Comparison of ENCODE assay signal across 9 cellular contexts in the genomic region with DNA sequence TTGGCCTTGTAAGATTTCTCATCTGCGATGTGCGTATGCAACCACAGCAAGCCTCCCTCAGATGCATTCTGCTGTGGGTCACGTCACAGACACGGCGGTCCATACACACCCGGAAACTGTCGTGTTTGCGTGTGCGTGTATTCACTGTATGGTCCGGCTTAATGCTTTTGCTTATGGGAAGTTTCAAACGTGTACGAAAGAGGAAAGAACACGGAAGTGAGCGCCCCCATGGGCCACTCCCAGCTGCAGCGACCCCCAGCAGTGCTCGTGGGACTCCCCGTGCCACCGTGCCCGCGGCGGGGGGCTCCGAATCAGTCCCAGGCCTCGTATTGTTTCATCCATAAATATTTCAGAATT. TPM values are rescaled to one million over a fixed set of nuclear protein-coding genes. Genes with fewer than 3 reads are reported as not detected.
DNase-seq lines count a peak whose midpoint lies in the region; ATAC-seq and TF ChIP-seq lines count a peak whose summit lies in the region.
"Had no signal": no experiment of that assay in that cellular context is flagged by ENCODE, and none has a peak within 500 bp of the region (broad histone marks: within the 10 kb centered on the region; RNA-seq: fewer than 3 reads in every experiment).

No MANE protein-coding gene starts in this region.

- peaks cover 2% of the 10 kb centered on the region for H3K4me1 ChIP-seq in mesenchymal stem cell (ENCODE audit: control insufficient read depth, insufficient read depth, low read depth, low read length)

- intact Hi-C loops in activated CD8-positive, alpha-beta T cell treated with anti-CD3 and anti-CD28 coated beads for 36 hours (cut with micrococcal nuclease): no loop called here

- no peak overlapping the region for H3K23ac ChIP-seq in mesenchymal stem cell (ENCODE audit: low read length in 2 of 2)

- CTCF ChIA-PET in AG04450 (lab: Charles Lee): no interaction called here
- CTCF ChIA-PET in activated CD8-positive, alpha-beta T cell treated with anti-CD3 and anti-CD28 coated beads for 36 hours (lab: Charles Lee): no interaction called here

- no peak overlapping the region for H2BK5ac ChIP-seq in mesenchymal stem cell (ENCODE audit: low read depth, low read length, poor library complexity, severe bottlenecking)

- ATAC-seq in GM19455 (IDR thresholded peaks at IDR 0.05; ENCODE audit: unreplicated experiment) (peak; percentile 40), GM21717 (IDR thresholded peaks at IDR 0.05; ENCODE audit: unreplicated experiment) (no peak)
- ATAC-seq in activated CD8-positive, alpha-beta T cell treated with anti-CD3 and anti-CD28 coated beads for 36 hours: peak; percentile 34

- H2AK5ac ChIP-seq in mesenchymal stem cell (ENCODE audit: low read length, severe bottlenecking): no peak overlapping the region

- peak overlapping the region; percentile 43 for H3K4me3 Mint-ChIP-seq in activated CD8-positive, alpha-beta T cell treated with anti-CD3 and anti-CD28 coated beads for 36 hours

- H2BK12ac ChIP-seq in mesenchymal stem cell (ENCODE audit: low read length in 2 of 2): no peak overlapping the region

- no peak overlapping the region for H3K18ac ChIP-seq in mesenchymal stem cell (ENCODE audit: low read depth in 1 of 2, low read length in 2 of 2)

- no peak overlapping the region for H2AFZ ChIP-seq in mesenchymal stem cell (ENCODE audit: low read depth, low read length)

- H4K91ac ChIP-seq in mesenchymal stem cell (ENCODE audit: low read length): no peak overlapping the region

- H3K27ac ChIP-seq in AG04450 (ENCODE audit: low read depth, low read length) (no peak overlapping the region), mesenchymal stem cell (ENCODE audit: low read length, poor library complexity, severe bottlenecking) (no peak overlapping the region)

- no peak overlapping the region for H3K4me2 ChIP-seq in mesenchymal stem cell (ENCODE audit: low read length, poor library complexity, severe bottlenecking)

- no peak overlapping the region for H2BK15ac ChIP-seq in mesenchymal stem cell (ENCODE audit: low read depth, poor library complexity, severe bottlenecking)

- peak overlapping the region; percentile 14 for H3K27ac Mint-ChIP-seq in activated CD8-positive, alpha-beta T cell treated with anti-CD3 and anti-CD28 coated beads for 36 hours

- H3K9me3 ChIP-seq in AG04450 (ENCODE audit: control insufficient read depth, insufficient read depth, low read length): peaks cover 5% of the 10 kb centered on the region; the same call in 1 of the 2 replicates
- no peaks in the 10 kb centered on the region for H3K9me3 ChIP-seq in mesenchymal stem cell (ENCODE audit: control insufficient read depth, low read length)

- H3K79me1 ChIP-seq in mesenchymal stem cell (replicated peaks; ENCODE audit: low read length, poor library complexity, severe bottlenecking): no peaks in the 10 kb centered on the region

- 86% methylated on average over 23 of the region's 23 CpGs for WGBS in mesenchymal stem cell

- peak overlapping the region; percentile 48 for H3K4me3 ChIP-seq in AG04450 (ENCODE audit: low read depth, low read length)
- H3K4me3 ChIP-seq in mesenchymal stem cell (ENCODE audit: insufficient read depth in 1 of 2, low read depth in 1 of 2, low read length in 2 of 2): peak overlapping the region in 1 of 2 experiments; percentile 76

- H3K36me3 ChIP-seq in mesenchymal stem cell (ENCODE audit: control insufficient read depth in 1 of 2, insufficient read depth in 2 of 2, low read depth in 1 of 2, low read length in 2 of 2): peaks cover 0 to 8% of the 10 kb centered on the region in 2 experiments

- H3K9ac ChIP-seq in mesenchymal stem cell (ENCODE audit: low read length): peak overlapping the region; percentile 65

- POLR2A ChIA-PET in AG04450 (lab: Yijun Ruan, JAX): no interaction called here
- POLR2A ChIA-PET in activated CD8-positive, alpha-beta T cell treated with anti-CD3 and anti-CD28 coated beads for 36 hours (lab: Charles Lee): interaction anchor here (0.9 to 1.5 kb wide), 2 partner anchors 9 to 13 kb away, joined by 3 to 4 read pairs; no protein-coding TSS in a partner anchor

- no peaks in the 10 kb centered on the region for H3K27me3 Mint-ChIP-seq in activated CD8-positive, alpha-beta T cell treated with anti-CD3 and anti-CD28 coated beads for 36 hours

- TF ChIP-seq CTCF in AG04450 (IDR thresholded peaks at IDR 0.05; ENCODE audit: low read depth, low read length): no peak
- no peak for TF ChIP-seq CTCF in activated CD8-positive, alpha-beta T cell treated with anti-CD3 and anti-CD28 coated beads for 36 hours (IDR thresholded peaks at IDR 0.05)

- H4K8ac ChIP-seq in mesenchymal stem cell (ENCODE audit: low read length): no peak overlapping the region

- H3K4me1 Mint-ChIP-seq in activated CD8-positive, alpha-beta T cell treated with anti-CD3 and anti-CD28 coated beads for 36 hours (ENCODE audit: low read depth): peaks cover 29% of the 10 kb centered on the region

- H3K9me3 Mint-ChIP-seq in activated CD8-positive, alpha-beta T cell treated with anti-CD3 and anti-CD28 coated beads for 36 hours: peaks cover under 1% of the 10 kb centered on the region

- DNase-seq in AG04450 (ENCODE audit: low read depth, low spot score) (no peak), mesenchymal stem cell (no peak), SIG-M5 (lab: John Stamatoyannopoulos, UW) (no peak), GOT3 (lab: John Stamatoyannopoulos, UW) (no peak), SHP77 treated with DMSO at 0.1 percent for 48 hours (lab: John Stamatoyannopoulos, UW) (no peak)
- DNase-seq in activated CD8-positive, alpha-beta T cell treated with anti-CD3 and anti-CD28 coated beads for 36 hours: no peak
- DNase-seq: stimulated activated CD8-positive, alpha-beta memory T cell treated with anti-CD3 and anti-CD28 coated beads, Interleukin-4, amount 100 ng/mL, for 48 hours had no signal

- no peak overlapping the region for H3K14ac ChIP-seq in mesenchymal stem cell (ENCODE audit: low read length in 2 of 2)

- H2BK120ac ChIP-seq in mesenchymal stem cell (ENCODE audit: low read depth, low read length): no peak overlapping the region

- no peak overlapping the region for H3K4ac ChIP-seq in mesenchymal stem cell (ENCODE audit: low read depth in 1 of 2, low read length in 2 of 2)

- H3K36me3 Mint-ChIP-seq in activated CD8-positive, alpha-beta T cell treated with anti-CD3 and anti-CD28 coated beads for 36 hours (ENCODE audit: low read depth): no peaks in the 10 kb centered on the region

- H3K27me3 ChIP-seq in AG04450 (ENCODE audit: control insufficient read depth, insufficient read depth, low read length) (peaks cover 20% of the 10 kb centered on the region), mesenchymal stem cell (ENCODE audit: control insufficient read depth in 1 of 2, insufficient read depth in 1 of 2, low read length in 2 of 2) (peaks cover 8 to 38% of the 10 kb centered on the region in 2 experiments)

RNA-seq across cellular contexts. Expression of a gene that starts 10.2 kb away (rescaled TPM):
- 0.06 and 0.07 TPM in 2 replicates for polyA plus RNA-seq in AG04450 (2011; rRNA removed)
- not detected in 2 replicates for polyA minus RNA-seq in AG04450 (2011; rRNA and poly(A)+ RNA removed)
- total RNA-seq in activated CD8-positive, alpha-beta T cell treated with anti-CD3 and anti-CD28 coated beads for 36 hours: 1 to 10 TPM; 1.9 to 2.4 TPM
- 2.9 TPM for polyA plus RNA-seq in mesenchymal stem cell (2013, experiment 1 of 2)
- 2.3 TPM for polyA plus RNA-seq in mesenchymal stem cell (2013, experiment 2 of 2)

RNA-seq across cellular contexts. Expression of a gene that starts 25.9 kb away (rescaled TPM):
- 13.9 and 19.6 TPM in 2 replicates for polyA plus RNA-seq in AG04450 (2011; rRNA removed)
- 30.2 and 32.8 TPM in 2 replicates for polyA minus RNA-seq in AG04450 (2011; rRNA and poly(A)+ RNA removed)
- 10 to 100 TPM; 19.0 to 19.5 TPM for total RNA-seq in activated CD8-positive, alpha-beta T cell treated with anti-CD3 and anti-CD28 coated beads for 36 hours
- 17.6 TPM for polyA plus RNA-seq in mesenchymal stem cell (2013, experiment 1 of 2)
- polyA plus RNA-seq in mesenchymal stem cell (2013, experiment 2 of 2): 17.4 TPM
